Comparison of ENCODE assay signal across 1 cellular context in genomic region chr5:160894-161540, GRCh38.
TF ChIP-seq lines count a peak whose summit lies in the region.

No MANE protein-coding gene starts in this region.

TF ChIP-seq in WTC11, 78 proteins besides CTCF, POLR2A, EP300 and RAD21 (continued from another document):
- TF ChIP-seq ZMAT4 (CRISPR knock-in tag; IDR thresholded peaks at IDR 0.05): no peak
- TF ChIP-seq SOX15 (CRISPR knock-in tag; IDR thresholded peaks at IDR 0.05): no peak
- no peak for TF ChIP-seq AFF4 (CRISPR knock-in tag; IDR thresholded peaks at IDR 0.05; ENCODE audit: borderline replicate concordance)
- no peak for TF ChIP-seq GTF2I (CRISPR knock-in tag; conservative IDR thresholded peaks at IDR 0.05)
